15 cellular contexts compared by ENCODE assay signal in the genomic region with DNA sequence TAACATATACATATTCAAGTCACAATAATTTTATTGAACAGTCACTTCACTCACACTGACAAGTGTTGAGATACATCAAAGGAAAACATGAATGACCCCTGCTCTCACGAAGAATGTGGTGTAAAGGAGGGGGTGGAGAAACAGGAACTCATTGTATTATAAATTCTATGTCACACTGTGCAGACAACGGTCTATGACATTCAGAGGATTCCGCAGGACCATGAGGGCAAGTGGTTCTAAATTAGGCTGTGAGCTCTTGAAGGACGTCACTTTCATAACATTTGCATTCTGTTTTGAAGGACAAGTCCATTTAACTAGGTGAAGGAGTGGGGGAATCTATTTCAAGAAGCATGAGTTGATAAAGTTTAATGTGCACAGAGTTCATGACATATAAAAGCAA.
"Had no signal": no experiment of that assay in that cellular context is flagged by ENCODE, and none has a peak within 500 bp of the region (broad histone marks: within the 10 kb centered on the region; RNA-seq: fewer than 3 reads in every experiment).

No MANE protein-coding gene starts in this region.

- H3K27ac ChIP-seq: dorsolateral prefrontal cortex, esophagus muscularis mucosa, ovary, skin epidermis, suprapubic skin had no signal

- H3K4me1 Mint-ChIP-seq: activated naive CD4-positive, alpha-beta T cell treated with anti-CD3 and anti-CD28 coated beads, Interleukin-2, amount 50 U/mL, for 24 hours had no signal

- H3K27me3 ChIP-seq: esophagus muscularis mucosa, ovary, suprapubic skin had no signal

- DNase-seq: activated CD4-positive, alpha-beta T cell treated with anti-CD3 and anti-CD28 coated beads, Interleukin-2, amount 50 U/mL, for 4 hours; activated CD4-positive, CD25-positive, alpha-beta regulatory T cell treated with anti-CD3 and anti-CD28 coated beads, Interleukin-2, amount 50 U/mL, for 72 hours; activated effector memory CD4-positive, alpha-beta T cell treated with Interleukin-2 at 50 U/mL for 16 hours; activated T-cell treated with anti-CD3 and anti-CD28 coated beads, Interleukin-2, amount 50 U/mL, for 1 hour; anterior cingulate cortex; dorsolateral prefrontal cortex; glutamatergic neuron; ovary had no signal

- H3K4me1 ChIP-seq: esophagus muscularis mucosa, suprapubic skin had no signal

- H3K27ac Mint-ChIP-seq: activated naive CD4-positive, alpha-beta T cell treated with anti-CD3 and anti-CD28 coated beads, Interleukin-2, amount 50 U/mL, for 24 hours; T-helper 1 cell treated with Interleukin-12 subunit alpha and Interleukin-12 subunit beta and Interleukin-4 antibody, amounts not matched to agents 30 μg/mL and 1 μg/mL, for 36 hours had no signal

- H3K9me3 ChIP-seq: esophagus muscularis mucosa, ovary, suprapubic skin had no signal

- H3K4me3 ChIP-seq: dorsolateral prefrontal cortex, esophagus muscularis mucosa, ovary, skin epidermis, suprapubic skin had no signal

- H3K36me3 ChIP-seq: esophagus muscularis mucosa, ovary, suprapubic skin had no signal

- H3K4me3 Mint-ChIP-seq: activated naive CD4-positive, alpha-beta T cell treated with anti-CD3 and anti-CD28 coated beads, Interleukin-2, amount 50 U/mL, for 24 hours; T-helper 1 cell treated with Interleukin-12 subunit alpha and Interleukin-12 subunit beta and Interleukin-4 antibody, amounts not matched to agents 30 μg/mL and 1 μg/mL, for 36 hours had no signal

- H3K36me3 Mint-ChIP-seq: activated naive CD4-positive, alpha-beta T cell treated with anti-CD3 and anti-CD28 coated beads, Interleukin-2, amount 50 U/mL, for 24 hours had no signal

- H3K9me3 Mint-ChIP-seq: activated naive CD4-positive, alpha-beta T cell treated with anti-CD3 and anti-CD28 coated beads, Interleukin-2, amount 50 U/mL, for 24 hours; T-helper 1 cell treated with Interleukin-12 subunit alpha and Interleukin-12 subunit beta and Interleukin-4 antibody, amounts not matched to agents 30 μg/mL and 1 μg/mL, for 36 hours had no signal

- ATAC-seq: left lobe of liver, SK-N-SH treated with all-trans-retinoic acid at 6 μM for 48 hours had no signal
